Comparison of ENCODE assay signal across 12 cellular contexts in genomic region chr2:15938803-15939555, GRCh38. TPM values are rescaled to one million over a fixed set of nuclear protein-coding genes. Genes with fewer than 3 reads are reported as not detected.
DNase-seq lines count a peak whose midpoint lies in the region; ATAC-seq and TF ChIP-seq lines count a peak whose summit lies in the region.
"Had no signal": no experiment of that assay in that cellular context is flagged by ENCODE, and none has a peak within 500 bp of the region (broad histone marks: within the 10 kb centered on the region; RNA-seq: fewer than 3 reads in every experiment).

No MANE protein-coding gene starts in this region.

- H3K4me3 Mint-ChIP-seq in endothelial cell (ENCODE audit: unreplicated experiment), result peak overlapping the region; percentile 37
- H3K4me3 Mint-ChIP-seq in naive thymus-derived CD8-positive, alpha-beta T cell, result peak overlapping the region in 8 of 10 donors; percentile 27 to 88 (median 40)

- H3K4me1 ChIP-seq in BE2C (peaks cover 15% of the 10 kb centered on the region), HUES48 (ENCODE audit: control insufficient read depth, insufficient read depth, low read length) (peaks cover 37% of the 10 kb centered on the region)

- H3K36me3 ChIP-seq in BE2C (peaks cover 18% of the 10 kb centered on the region), HUES48 (ENCODE audit: control insufficient read depth, insufficient read depth, low read length) (peaks cover 4% of the 10 kb centered on the region)
- H3K36me3 ChIP-seq: neutrophil had no signal

- H3K27ac Mint-ChIP-seq in endothelial cell (ENCODE audit: unreplicated experiment), result no peak overlapping the region
- H3K27ac Mint-ChIP-seq in naive thymus-derived CD8-positive, alpha-beta T cell, result no peak overlapping the region

- no peak for TF ChIP-seq CTCF in BE2C (IDR thresholded peaks at IDR 0.05; ENCODE audit: low read depth, low read length)
- TF ChIP-seq CTCF in endothelial cell (IDR thresholded peaks at IDR 0.05; ENCODE audit: unreplicated experiment), result no peak

- peaks cover 64% of the 10 kb centered on the region for H3K27me3 ChIP-seq in BE2C
- no peaks in the 10 kb centered on the region for H3K27me3 ChIP-seq in HUES48 (ENCODE audit: control insufficient read depth, insufficient read depth, low read length)

- H3K36me3 Mint-ChIP-seq in endothelial cell (ENCODE audit: low read depth, unreplicated experiment), result no peaks in the 10 kb centered on the region
- no peaks in the 10 kb centered on the region for H3K36me3 Mint-ChIP-seq in naive thymus-derived CD8-positive, alpha-beta T cell

- peaks cover 6% of the 10 kb centered on the region for H3K4me1 Mint-ChIP-seq in endothelial cell (ENCODE audit: unreplicated experiment)
- peaks cover 15 to 34% (median 25%) of the 10 kb centered on the region in 4 donors for H3K4me1 Mint-ChIP-seq in naive thymus-derived CD8-positive, alpha-beta T cell

- H3K27ac ChIP-seq in HUES48 (ENCODE audit: low read depth, low read length), result peak overlapping the region; percentile 91
- H3K27ac ChIP-seq: body of pancreas, HL-60, neutrophil had no signal

- peak overlapping the region; percentile 0 for H3K4me3 ChIP-seq in BE2C (ENCODE audit: low read depth, low read length)
- peak overlapping the region; percentile 72 for H3K4me3 ChIP-seq in HUES48 (ENCODE audit: low read depth, low read length)

- peaks cover 4% of the 10 kb centered on the region for H3K27me3 Mint-ChIP-seq in endothelial cell (ENCODE audit: unreplicated experiment)
- H3K27me3 Mint-ChIP-seq in naive thymus-derived CD8-positive, alpha-beta T cell, result peaks cover 25 to 59% (median 52%) of the 10 kb centered on the region in 5 donors

- peaks cover 5% of the 10 kb centered on the region; the same call in 1 of the 2 replicates for H3K9me3 ChIP-seq in BE2C
- no peaks in the 10 kb centered on the region for H3K9me3 ChIP-seq in HUES48 (ENCODE audit: control insufficient read depth, insufficient read depth, low read length)
- H3K9me3 ChIP-seq: body of pancreas, neutrophil had no signal

- peak overlapping the region; percentile 89; the same call in 1 of the 2 replicates for H3K9ac ChIP-seq in HUES48 (ENCODE audit: low read depth, low read length)

- POLR2A ChIA-PET in naive thymus-derived CD8-positive, alpha-beta T cell (lab: Charles Lee), result interaction anchor here (2.0 kb wide), 1 partner anchor 29 kb away, joined by 5 read pairs; no protein-coding TSS in a partner anchor

- DNase-seq in BE2C (peak; percentile 98), endothelial cell (ENCODE audit: low spot score) (no peak), NCI-H82 (lab: John Stamatoyannopoulos, UW) (no peak), NCI-H510A (lab: John Stamatoyannopoulos, UW) (no peak), glomerular visceral epithelial cell (ENCODE audit: extremely low spot score) (no peak), NCI-H1092 (lab: John Stamatoyannopoulos, UW) (no peak)
- DNase-seq in naive thymus-derived CD8-positive, alpha-beta T cell, result no peak
- DNase-seq: NCI-H1048 had no signal

- ATAC-seq in naive thymus-derived CD8-positive, alpha-beta T cell, result no peak

- H3K9me3 Mint-ChIP-seq in endothelial cell (ENCODE audit: unreplicated experiment), result no peaks in the 10 kb centered on the region
- H3K9me3 Mint-ChIP-seq in naive thymus-derived CD8-positive, alpha-beta T cell, result peaks cover 0 to 1% (median 0%) of the 10 kb centered on the region in 9 donors

RNA-seq across cellular contexts. Expression of gene MYCN, which starts 1.4 kb away (rescaled TPM):
- 1,296 TPM for polyA plus RNA-seq in BE2C (2012; ENCODE audit: insufficient read depth, insufficient read length, low read depth)
- total RNA-seq in endothelial cell (ENCODE audit: unreplicated experiment), result 8.5 TPM
- under 1 TPM; 0.16 to 0.58 TPM for total RNA-seq in naive thymus-derived CD8-positive, alpha-beta T cell
- polyA plus RNA-seq in naive thymus-derived CD8-positive, alpha-beta T cell, result not detected
- total RNA-seq: body of pancreas had no signal
